Comparison of ENCODE assay signal across 1 cellular context in the genomic region with DNA sequence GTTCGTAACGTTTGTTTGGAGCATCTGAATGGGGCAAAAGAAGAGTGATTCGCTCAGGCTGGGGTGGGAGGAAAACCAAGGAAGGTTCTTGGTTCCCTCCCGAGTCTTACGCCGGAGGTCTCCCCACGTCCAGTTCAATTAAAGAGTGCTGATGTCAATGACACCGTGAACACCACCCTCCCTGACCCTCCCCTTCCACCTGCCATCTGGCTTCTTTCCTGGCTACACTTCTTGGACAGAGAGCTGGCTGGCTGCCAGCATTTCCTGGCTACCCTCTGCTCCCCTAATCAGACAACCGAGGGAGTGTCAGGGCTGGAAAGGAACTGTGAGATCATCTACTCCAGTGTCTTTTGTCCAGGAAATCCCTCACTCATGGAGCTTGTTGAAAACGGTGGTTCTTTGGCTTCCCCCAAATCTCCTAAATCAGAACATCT.
TF ChIP-seq lines count a peak whose summit lies in the region.

No MANE protein-coding gene starts in this region.

TF ChIP-seq in HepG2, 621 proteins besides CTCF, POLR2A, EP300 and RAD21:
- no peak for TF ChIP-seq KMT2A (CRISPR knock-in tag; IDR thresholded peaks at IDR 0.05)
- TF ChIP-seq TGIF2 (CRISPR knock-in tag; IDR thresholded peaks at IDR 0.05), result 0 out of 2 replicates have a peak, but pooled peaks have one; percentile 54
- no peak for TF ChIP-seq MIER3 (CRISPR knock-in tag; IDR thresholded peaks at IDR 0.05; ENCODE audit: borderline replicate concordance)
